In the genomic region with DNA sequence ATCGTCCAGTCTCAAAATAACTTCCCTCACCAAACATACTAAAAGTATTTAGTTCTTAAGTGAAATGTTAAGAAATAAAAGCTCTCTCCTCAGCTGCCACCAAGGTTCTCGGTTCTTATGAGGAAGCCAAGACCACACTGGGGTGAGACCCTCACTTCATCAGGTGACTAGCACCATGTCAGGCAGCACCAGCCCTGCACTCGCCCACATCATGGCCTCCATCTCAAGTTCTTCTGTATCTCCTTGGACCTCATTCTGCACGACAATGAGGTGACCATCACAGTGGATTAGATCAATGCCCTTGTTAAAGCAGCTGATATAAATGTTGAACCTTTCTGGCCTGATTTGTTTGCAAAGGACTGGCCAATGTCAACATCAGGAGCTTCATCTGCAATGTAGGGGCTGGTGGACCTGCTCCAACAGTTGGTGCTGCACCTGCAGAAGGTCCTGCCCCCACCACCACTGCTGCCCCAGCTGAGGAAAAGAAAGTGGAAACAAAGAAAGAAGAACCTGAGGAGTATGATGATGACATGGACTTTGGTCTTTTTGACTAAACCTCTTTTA, we compare ENCODE assay signal across 24 cellular contexts.
"Had no signal": no experiment of that assay in that cellular context is flagged by ENCODE, and none has a peak within 500 bp of the region (broad histone marks: within the 10 kb centered on the region; RNA-seq: fewer than 3 reads in every experiment).

No MANE protein-coding gene starts in this region.

- H3K4me3 ChIP-seq: coronary artery, lower lobe of right lung, sigmoid colon, skin epidermis, suprapubic skin, thyroid gland had no signal

- H3K4me3 Mint-ChIP-seq: endodermal cell, immature natural killer cell, memory B cell, nephron progenitor cell, type B pancreatic cell had no signal

- H3K27me3 Mint-ChIP-seq: memory B cell; naive thymus-derived CD4-positive, alpha-beta T cell; type B pancreatic cell had no signal

- H3K9me3 ChIP-seq: lower lobe of right lung, neutrophil, sigmoid colon, suprapubic skin, thyroid gland had no signal

- FAIRE-seq: endothelial cell of umbilical vein, keratinocyte, urothelium cell line had no signal

- H3K4me1 ChIP-seq: foreskin keratinocyte, lower lobe of right lung, suprapubic skin had no signal

- H3K9me3 Mint-ChIP-seq: endodermal cell; immature natural killer cell; memory B cell; naive thymus-derived CD4-positive, alpha-beta T cell; nephron progenitor cell; type B pancreatic cell had no signal

- H3K27ac Mint-ChIP-seq: endodermal cell, memory B cell, nephron progenitor cell, type B pancreatic cell had no signal

- H3K4me1 Mint-ChIP-seq: endodermal cell, nephron progenitor cell had no signal

- DNase-seq: effector CD4-positive, alpha-beta T cell; endodermal cell; erythroblast; foreskin keratinocyte; immature natural killer cell; left cardiac atrium; lower lobe of right lung; midbrain; naive thymus-derived CD4-positive, alpha-beta T cell; nephron progenitor cell; posterior cingulate gyrus; sigmoid colon; stimulated activated CD4-positive, alpha-beta T cell treated with anti-CD3 and anti-CD28 coated beads, Interleukin-12 subunit alpha, Interleukin-12 subunit beta, amount 100 ng/mL, for 4 hours; stimulated activated naive CD4-positive, alpha-beta T cell; thyroid gland had no signal

- ATAC-seq: foreskin keratinocyte; left cardiac atrium; lower lobe of right lung; naive thymus-derived CD4-positive, alpha-beta T cell had no signal
